8 cellular contexts compared by ENCODE assay signal in genomic region chr10:511101-511848, GRCh38.
DNase-seq lines count a peak whose midpoint lies in the region; ATAC-seq, FAIRE-seq and TF ChIP-seq lines count a peak whose summit lies in the region.

No MANE protein-coding gene starts in this region.

- intact Hi-C loops in right lobe of liver (cut with DNase I) = loop anchor here in 1 of 2 donors (5.0 kb wide), 1 partner anchor 276 kb away; no protein-coding TSS in a partner anchor

- no peak overlapping the region for H3K4me3 ChIP-seq in right lobe of liver

- H3K27me3 ChIP-seq in right lobe of liver = no peaks in the 10 kb centered on the region

- TF ChIP-seq POLR2A in right lobe of liver (IDR thresholded peaks at IDR 0.05) = no peak

- DNase-seq in NCI-H510A treated with DMSO at 0.1 percent for 48 hours (lab: John Stamatoyannopoulos, UW) = peak; percentile 90
- peak; percentile 71 to 74 for DNase-seq in activated CD4-positive, alpha-beta T cell treated with anti-CD3 and anti-CD28 coated beads, Interleukin-2, amount 50 U/mL, for 4 hours
- peak; percentile 97 for DNase-seq in dermis blood vessel endothelial cell
- peak; percentile 92 to 93 (median 92) for DNase-seq in right lobe of liver
- DNase-seq in stimulated activated CD4-positive, alpha-beta T cell treated with anti-CD3 and anti-CD28 coated beads, Interleukin-4, amount 100 ng/mL, for 24 hours = peak; percentile 83

- TF ChIP-seq CTCF in right lobe of liver (IDR thresholded peaks at IDR 0.05) = peak; percentile 96 to 99 (median 98)

- 30% methylated on average over 20 of the region's 21 CpGs for WGBS in right lobe of liver (ENCODE audit: insufficient coverage, low coverage, low lambda C conversion rate, missing lambda C conversion rate)

- no peaks in the 10 kb centered on the region for H3K9me3 ChIP-seq in right lobe of liver

- FAIRE-seq in G401.6 (lab: Jason Lieb, UNC) = peak; percentile 96

- ATAC-seq in HG03095 (IDR thresholded peaks at IDR 0.05; ENCODE audit: unreplicated experiment) (peak; percentile 84), right lobe of liver (peak; percentile 96 to 98 (median 97)), GM18873 (IDR thresholded peaks at IDR 0.05; ENCODE audit: low FRiP score, unreplicated experiment) (no peak)

- H3K27ac ChIP-seq in right lobe of liver = no peak overlapping the region

- no peaks in the 10 kb centered on the region for H3K36me3 ChIP-seq in right lobe of liver

- peaks cover 0 to 9% (median 0%) of the 10 kb centered on the region in 4 donors for H3K4me1 ChIP-seq in right lobe of liver
